14 cellular contexts compared by ENCODE assay signal in the genomic region with DNA sequence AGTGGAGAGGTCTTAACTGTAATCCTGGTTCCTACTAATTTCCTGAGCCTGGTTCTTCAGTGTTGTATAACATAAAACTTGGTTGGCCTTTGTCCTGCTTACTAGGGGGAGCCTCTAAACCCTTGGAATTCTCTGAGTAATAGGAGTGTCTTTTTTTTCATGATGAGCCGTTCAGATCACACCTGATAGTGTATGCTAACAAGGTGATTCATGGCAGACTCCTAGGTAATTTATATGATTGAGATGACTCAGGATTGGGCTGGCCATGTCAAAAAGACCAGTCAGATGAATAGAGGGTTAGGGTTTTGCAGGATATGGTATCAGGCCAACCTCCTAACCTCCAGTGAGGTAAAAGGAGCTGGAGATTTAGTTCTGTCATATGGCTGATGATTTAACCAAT.
"Had no signal": no experiment of that assay in that cellular context is flagged by ENCODE, and none has a peak within 500 bp of the region (broad histone marks: within the 10 kb centered on the region; RNA-seq: fewer than 3 reads in every experiment).

No MANE protein-coding gene starts in this region.

- ATAC-seq: gastroesophageal sphincter, left cardiac atrium had no signal

- H3K27ac ChIP-seq: colonic mucosa, gastroesophageal sphincter, sigmoid colon, testis had no signal

- H3K4me3 Mint-ChIP-seq: nephron had no signal

- DNase-seq: activated CD4-positive, alpha-beta T cell treated with anti-CD3 and anti-CD28 coated beads, Interleukin-2, amount 50 U/mL, for 48 hours; activated naive CD4-positive, alpha-beta T cell; caudate nucleus; colonic mucosa; effector CD4-positive, alpha-beta T cell; hippocampal formation; left cardiac atrium; sigmoid colon; stimulated activated CD4-positive, alpha-beta T cell treated with anti-CD3 and anti-CD28 coated beads, Interleukin-12 subunit alpha, Interleukin-12 subunit beta, amount 100 ng/mL, for 4 hours; stimulated activated naive CD4-positive, alpha-beta T cell treated with Interleukin-2 at 50 U/mL for 16 hours; T-helper 2 cell; testis had no signal

- H3K4me1 Mint-ChIP-seq: nephron had no signal

- H3K27ac Mint-ChIP-seq: nephron had no signal
